8 cellular contexts compared by ENCODE assay signal in genomic region chr9:20684865-20685696, GRCh38. TPM values are rescaled to one million over a fixed set of nuclear protein-coding genes. Genes with fewer than 3 reads are reported as not detected.
DNase-seq lines count a peak whose midpoint lies in the region; ATAC-seq and TF ChIP-seq lines count a peak whose summit lies in the region.

No MANE protein-coding gene starts in this region.

- H3K36me3 Mint-ChIP-seq in CD14-positive monocyte (no peaks in the 10 kb centered on the region), HFFc6 (ENCODE audit: low read depth) (no peaks in the 10 kb centered on the region)
- no peaks in the 10 kb centered on the region for H3K36me3 Mint-ChIP-seq in activated T-helper 2 cell treated with anti-CD3 and anti-CD28 coated beads, Interferon-gamma antibody, Interleukin-2, Interleukin-4, amounts not matched to agents 10 μg/mL and 5 μg/mL and 100 μg/mL, durations not matched to agents 14 hours and 24 hours and 36 hours (ENCODE audit: low read depth)
- H3K36me3 Mint-ChIP-seq in stimulated activated effector memory CD8-positive, alpha-beta T cell treated with anti-CD3 and anti-CD28 coated beads, Interleukin-12 subunit alpha, Interleukin-12 subunit beta, amount 100 ng/mL, for 72 hours = peaks cover 4% of the 10 kb centered on the region

- DNase-seq in CD14-positive monocyte (ENCODE audit: low spot score) (no peak), HFFc6 (peak; percentile 71), superior temporal gyrus (ENCODE audit: extremely low spot score) (no peak)
- DNase-seq in activated T-helper 2 cell treated with anti-CD3 and anti-CD28 coated beads, Interferon-gamma antibody, Interleukin-2, Interleukin-4, amounts not matched to agents 10 μg/mL and 5 μg/mL and 100 μg/mL, durations not matched to agents 14 hours and 24 hours and 36 hours (ENCODE audit: low spot score) = no peak
- no peak for DNase-seq in stimulated activated effector memory CD8-positive, alpha-beta T cell treated with anti-CD3 and anti-CD28 coated beads, Interleukin-12 subunit alpha, Interleukin-12 subunit beta, amount 100 ng/mL, for 72 hours (ENCODE audit: low spot score in 2 of 2)
- DNase-seq in stimulated activated CD4-positive, alpha-beta T cell treated with anti-CD3 and anti-CD28 coated beads, Interleukin-2, amount 100 ng/mL, for 24 hours = no peak

- TF ChIP-seq CTCF in CD14-positive monocyte (IDR thresholded peaks at IDR 0.05) = no peak
- no peak for TF ChIP-seq CTCF in HFFc6 (IDR thresholded peaks at IDR 0.05)

- H3K9me3 Mint-ChIP-seq in CD14-positive monocyte (no peaks in the 10 kb centered on the region), HFFc6 (no peaks in the 10 kb centered on the region)
- H3K9me3 Mint-ChIP-seq in activated T-helper 2 cell treated with anti-CD3 and anti-CD28 coated beads, Interferon-gamma antibody, Interleukin-2, Interleukin-4, amounts not matched to agents 10 μg/mL and 5 μg/mL and 100 μg/mL, durations not matched to agents 14 hours and 24 hours and 36 hours = no peaks in the 10 kb centered on the region
- H3K9me3 Mint-ChIP-seq in stimulated activated effector memory CD8-positive, alpha-beta T cell treated with anti-CD3 and anti-CD28 coated beads, Interleukin-12 subunit alpha, Interleukin-12 subunit beta, amount 100 ng/mL, for 72 hours = no peaks in the 10 kb centered on the region

- no peaks in the 10 kb centered on the region for H3K27me3 Mint-ChIP-seq in CD14-positive monocyte (ENCODE audit: low read depth in 3 of 3)
- H3K27me3 Mint-ChIP-seq in HFFc6 (ENCODE audit: insufficient read depth) = 0 out of 2 replicates have a peak, but pooled peaks cover 2% of the 10 kb centered on the region
- no peaks in the 10 kb centered on the region for H3K27me3 Mint-ChIP-seq in activated T-helper 2 cell treated with anti-CD3 and anti-CD28 coated beads, Interferon-gamma antibody, Interleukin-2, Interleukin-4, amounts not matched to agents 10 μg/mL and 5 μg/mL and 100 μg/mL, durations not matched to agents 14 hours and 24 hours and 36 hours (ENCODE audit: low read depth)

- intact Hi-C loops in CD14-positive monocyte (cut with micrococcal nuclease) = loop anchor here in 1 of 2 donors (5.0 to 10.0 kb wide), 2 partner anchors 63 to 420 kb away; partner anchors contain the start of gene MLLT3
- intact Hi-C loops in activated T-helper 2 cell treated with anti-CD3 and anti-CD28 coated beads, Interferon-gamma antibody, Interleukin-2, Interleukin-4, amounts not matched to agents 10 μg/mL and 5 μg/mL and 100 μg/mL, durations not matched to agents 14 hours and 24 hours and 36 hours (cut with micrococcal nuclease) = loop anchor here (1.0 to 5.0 kb wide), 7 partner anchors 62 to 688 kb away; partner anchors contain the start of gene HACD4

- peaks cover 22% of the 10 kb centered on the region for H3K4me1 Mint-ChIP-seq in CD14-positive monocyte
- peaks cover 11% of the 10 kb centered on the region for H3K4me1 Mint-ChIP-seq in HFFc6 (ENCODE audit: low read depth)
- H3K4me1 Mint-ChIP-seq in activated T-helper 2 cell treated with anti-CD3 and anti-CD28 coated beads, Interferon-gamma antibody, Interleukin-2, Interleukin-4, amounts not matched to agents 10 μg/mL and 5 μg/mL and 100 μg/mL, durations not matched to agents 14 hours and 24 hours and 36 hours (ENCODE audit: low read depth) = peaks cover 21% of the 10 kb centered on the region
- H3K4me1 Mint-ChIP-seq in stimulated activated effector memory CD8-positive, alpha-beta T cell treated with anti-CD3 and anti-CD28 coated beads, Interleukin-12 subunit alpha, Interleukin-12 subunit beta, amount 100 ng/mL, for 72 hours = peaks cover 19% of the 10 kb centered on the region

- ATAC-seq in stimulated activated effector memory CD8-positive, alpha-beta T cell treated with anti-CD3 and anti-CD28 coated beads, Interleukin-12 subunit alpha, Interleukin-12 subunit beta, amount 100 ng/mL, for 72 hours = peak; percentile 29
- no peak for ATAC-seq in HG03354 (IDR thresholded peaks at IDR 0.05; ENCODE audit: poor library complexity, severe bottlenecking, unreplicated experiment)

- peak overlapping the region; percentile 60 to 91 (median 89) for H3K27ac Mint-ChIP-seq in CD14-positive monocyte
- peak overlapping the region; percentile 95 for H3K27ac Mint-ChIP-seq in HFFc6
- H3K27ac Mint-ChIP-seq in activated T-helper 2 cell treated with anti-CD3 and anti-CD28 coated beads, Interferon-gamma antibody, Interleukin-2, Interleukin-4, amounts not matched to agents 10 μg/mL and 5 μg/mL and 100 μg/mL, durations not matched to agents 14 hours and 24 hours and 36 hours = peak overlapping the region; percentile 76
- peak overlapping the region; percentile 82 for H3K27ac Mint-ChIP-seq in stimulated activated effector memory CD8-positive, alpha-beta T cell treated with anti-CD3 and anti-CD28 coated beads, Interleukin-12 subunit alpha, Interleukin-12 subunit beta, amount 100 ng/mL, for 72 hours

- peak overlapping the region; percentile 91 to 93 for H3K4me3 Mint-ChIP-seq in CD14-positive monocyte
- H3K4me3 Mint-ChIP-seq in HFFc6 = peak overlapping the region; percentile 92
- H3K4me3 Mint-ChIP-seq in activated T-helper 2 cell treated with anti-CD3 and anti-CD28 coated beads, Interferon-gamma antibody, Interleukin-2, Interleukin-4, amounts not matched to agents 10 μg/mL and 5 μg/mL and 100 μg/mL, durations not matched to agents 14 hours and 24 hours and 36 hours (ENCODE audit: low read depth) = peak overlapping the region; percentile 87
- peak overlapping the region; percentile 78 for H3K4me3 Mint-ChIP-seq in stimulated activated effector memory CD8-positive, alpha-beta T cell treated with anti-CD3 and anti-CD28 coated beads, Interleukin-12 subunit alpha, Interleukin-12 subunit beta, amount 100 ng/mL, for 72 hours

- H3K4me3 ChIP-seq in iPS-11a (ENCODE audit: low read depth, low read length) = peak overlapping the region; percentile 66

RNA-seq across cellular contexts. Expression of gene FOCAD, which starts 1.0 kb away (rescaled TPM):
- 1 to 10 TPM; 5.1 to 6.3 TPM for polyA plus RNA-seq in CD14-positive monocyte
- 10 to 100 TPM; 31.8 to 46.7 (median 39.2) TPM for total RNA-seq in HFFc6 (2021; fragmentation: NEBNext Ultra II Directional; extraction: Animal tissue kit (Norgen Biotek cat#: 25700))
- 32.2 and 36.0 TPM in 2 replicates for total RNA-seq in activated T-helper 2 cell treated with anti-CD3 and anti-CD28 coated beads, Interferon-gamma antibody, Interleukin-2, Interleukin-4, amounts not matched to agents 10 μg/mL and 5 μg/mL and 100 μg/mL, durations not matched to agents 14 hours and 24 hours and 36 hours
